8 cellular contexts compared by ENCODE assay signal in the genomic region with DNA sequence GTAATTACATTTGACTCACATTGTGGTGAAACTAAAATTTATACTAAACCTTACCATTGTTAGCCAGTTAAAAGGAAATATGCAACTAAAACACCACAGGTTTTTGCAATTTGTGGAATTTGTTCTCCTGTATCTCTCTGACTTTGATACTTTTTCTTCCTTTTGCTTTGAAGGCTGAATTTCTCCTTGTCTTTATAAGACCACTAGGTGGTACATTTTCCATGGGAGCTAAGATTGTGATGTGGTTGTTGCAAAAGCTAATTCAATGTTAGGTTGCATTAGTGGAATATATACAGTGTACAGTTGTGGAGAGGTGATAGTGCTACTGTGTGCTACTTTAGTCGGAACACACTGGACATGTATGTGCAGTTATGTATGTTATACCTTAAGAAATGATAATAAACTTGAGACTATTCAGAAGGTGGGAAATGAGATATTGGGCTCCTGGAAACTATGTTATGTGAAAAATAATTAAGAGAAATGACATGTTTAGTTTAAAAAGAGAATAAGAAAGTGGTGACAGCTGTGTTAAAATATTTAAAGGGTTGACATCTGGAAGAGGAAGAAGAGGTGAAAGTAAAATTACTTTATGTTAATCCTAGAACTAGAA.
DNase-seq lines count a peak whose midpoint lies in the region; ATAC-seq and TF ChIP-seq lines count a peak whose summit lies in the region.

No MANE protein-coding gene starts in this region.

- H3K4me3 Mint-ChIP-seq in endothelial cell (ENCODE audit: unreplicated experiment) = no peak overlapping the region

- H3K79me2 ChIP-seq in parathyroid adenoma = no peaks in the 10 kb centered on the region

- H3K27me3 ChIP-seq in parathyroid adenoma (ENCODE audit: control insufficient read depth, insufficient read depth, low read length) = no peaks in the 10 kb centered on the region
- no peaks in the 10 kb centered on the region for H3K27me3 ChIP-seq in vagina

- no peaks in the 10 kb centered on the region for H3K36me3 ChIP-seq in parathyroid adenoma (ENCODE audit: control insufficient read depth, insufficient read depth, low read length)
- no peaks in the 10 kb centered on the region for H3K36me3 ChIP-seq in vagina

- no peaks in the 10 kb centered on the region for H3K4me1 ChIP-seq in parathyroid adenoma
- H3K4me1 ChIP-seq in vagina = no peaks in the 10 kb centered on the region

- no peaks in the 10 kb centered on the region for H3K36me3 Mint-ChIP-seq in endothelial cell (ENCODE audit: low read depth, unreplicated experiment)

- H2AFZ ChIP-seq in parathyroid adenoma = no peak overlapping the region

- no peaks in the 10 kb centered on the region for H3K9me3 Mint-ChIP-seq in endothelial cell (ENCODE audit: unreplicated experiment)

- H3K27ac Mint-ChIP-seq in endothelial cell (ENCODE audit: unreplicated experiment) = no peak overlapping the region

- no peak overlapping the region for H3K9ac ChIP-seq in parathyroid adenoma

- peak; percentile 16 for DNase-seq in SKM-1 treated with dmso at 0.1 percent for 144 hours (lab: John Stamatoyannopoulos, UW; ENCODE audit: unreplicated experiment)
- DNase-seq in SKM-1 (lab: John Stamatoyannopoulos, UW; ENCODE audit: unreplicated experiment) = no peak
- DNase-seq in NCI-H82 treated with DMSO at 0.1 percent for 48 hours (lab: John Stamatoyannopoulos, UW; ENCODE audit: unreplicated experiment) = peak; percentile 3
- DNase-seq in endothelial cell (ENCODE audit: low spot score) = no peak
- no peak for DNase-seq in vagina (ENCODE audit: extremely low spot score in 2 of 2)
- DNase-seq in stimulated activated CD4-positive, alpha-beta T cell treated with anti-CD3 and anti-CD28 coated beads, Interleukin-12 subunit alpha, Interleukin-12 subunit beta, amount 100 ng/mL, for 4 hours = no peak

- intact Hi-C loops in vagina (cut with DNase I) = no loop called here

- TF ChIP-seq POLR2A in vagina (IDR thresholded peaks at IDR 0.05) = no peak

- no peak overlapping the region for H3K4me2 ChIP-seq in parathyroid adenoma (ENCODE audit: low read length)

- no peaks in the 10 kb centered on the region for H3K27me3 Mint-ChIP-seq in endothelial cell (ENCODE audit: unreplicated experiment)

- H3K9me3 ChIP-seq in parathyroid adenoma (ENCODE audit: control insufficient read depth, low read length) (no peaks in the 10 kb centered on the region), vagina (no peaks in the 10 kb centered on the region)

- H3K27ac ChIP-seq in parathyroid adenoma = no peak overlapping the region
- no peak overlapping the region for H3K27ac ChIP-seq in vagina

- H3K4me3 ChIP-seq in parathyroid adenoma (ENCODE audit: low read depth, low read length) = no peak overlapping the region
- no peak overlapping the region for H3K4me3 ChIP-seq in vagina

- no peak for ATAC-seq in GM18517 (IDR thresholded peaks at IDR 0.05; ENCODE audit: unreplicated experiment)

- TF ChIP-seq CTCF in endothelial cell (IDR thresholded peaks at IDR 0.05; ENCODE audit: unreplicated experiment) (peak; percentile 51), parathyroid adenoma (IDR thresholded peaks at IDR 0.05) (peak; percentile 20), vagina (IDR thresholded peaks at IDR 0.05) (peak in 1 of 3 experiments; percentile 40)

- H3K4me1 Mint-ChIP-seq in endothelial cell (ENCODE audit: unreplicated experiment) = peaks cover 9% of the 10 kb centered on the region

Comparison
In these comparisons a context has a peak if more than half of its experiments do, and no peak if none do; other contexts are left out.
1. DNase-seq: peak in SKM-1 treated with dmso at 0.1 percent for 144 hours (single experiment) and NCI-H82 treated with DMSO at 0.1 percent for 48 hours (single experiment); none in SKM-1 (single experiment), endothelial cell (single experiment), vagina (0 of 2) and stimulated activated CD4-positive, alpha-beta T cell treated with anti-CD3 and anti-CD28 coated beads, Interleukin-12 subunit alpha, Interleukin-12 subunit beta, amount 100 ng/mL, for 4 hours (single experiment).